Comparison of ENCODE assay signal across 15 cellular contexts in genomic region chr20:63982937-63983336, GRCh38. TPM values are rescaled to one million over a fixed set of nuclear protein-coding genes. Genes with fewer than 3 reads are reported as not detected.
DNase-seq lines count a peak whose midpoint lies in the region; ATAC-seq, FAIRE-seq and TF ChIP-seq lines count a peak whose summit lies in the region.
"Had no signal": no experiment of that assay in that cellular context is flagged by ENCODE, and none has a peak within 500 bp of the region (broad histone marks: within the 10 kb centered on the region; RNA-seq: fewer than 3 reads in every experiment).

No MANE protein-coding gene starts in this region.

- peaks cover 5 to 32% (median 19%) of the 10 kb centered on the region in 3 donors for H3K36me3 ChIP-seq in pancreas

- CTCF ChIA-PET in WTC11 (lab: Charles Lee): interaction anchor here (0.7 to 1.1 kb wide), 2 partner anchors 28 to 277 kb away, joined by 3 read pairs; no protein-coding TSS in a partner anchor

- no peak for ATAC-seq in stimulated activated naive CD8-positive, alpha-beta T cell treated with anti-CD3 and anti-CD28 coated beads, Interleukin-15, Interleukin-2, amounts not matched to agents 100 U/mL and 50 U/mL, for 24 hours
- ATAC-seq in WTC11 (no peak), HG02973 (IDR thresholded peaks at IDR 0.05; ENCODE audit: unreplicated experiment) (no peak), GM18520 (IDR thresholded peaks at IDR 0.05; ENCODE audit: unreplicated experiment) (no peak), pancreas (no peak)
- ATAC-seq: esophagus mucosa had no signal

- H3K4me1 ChIP-seq in pancreas: peaks cover 11 to 20% (median 11%) of the 10 kb centered on the region in 3 donors

- WGBS in pancreas, 2 donors: 87 to 88% methylated on average over 14 of the region's 14 CpGs

- intact Hi-C loops in pancreas (cut with DNase I): no loop called here

- peaks cover 44% of the 10 kb centered on the region for H3K4me1 Mint-ChIP-seq in stimulated activated naive CD8-positive, alpha-beta T cell treated with anti-CD3 and anti-CD28 coated beads, Interleukin-15, Interleukin-2, amounts not matched to agents 100 ng/mL and 50 ng/mL, for 24 hours (ENCODE audit: low read depth)
- H3K4me1 Mint-ChIP-seq in WTC11: peaks cover 21% of the 10 kb centered on the region
- H3K4me1 Mint-ChIP-seq in glutamatergic neuron (ENCODE audit: low read depth, unreplicated experiment): peaks cover 8% of the 10 kb centered on the region
- H3K4me1 Mint-ChIP-seq in type B pancreatic cell (ENCODE audit: unreplicated experiment): peaks cover 22% of the 10 kb centered on the region

- no peak for DNase-seq in stimulated activated naive CD8-positive, alpha-beta T cell treated with anti-CD3 and anti-CD28 coated beads, Interleukin-15, Interleukin-2, amounts not matched to agents 100 U/mL and 50 U/mL, for 24 hours
- DNase-seq in WTC11 (ENCODE audit: low spot score): no peak
- no peak for DNase-seq in glutamatergic neuron
- no peak for DNase-seq in type B pancreatic cell (ENCODE audit: extremely low spot score, unreplicated experiment)
- no peak for DNase-seq in pancreas
- DNase-seq: AML-193; EL; SIG-M5; stimulated activated CD4-positive, alpha-beta T cell treated with anti-CD3 and anti-CD28 coated beads, Interleukin-15, amount 100 ng/mL, for 24 hours had no signal

- POLR2A ChIA-PET in WTC11 (lab: Charles Lee): interaction anchor here (0.5 kb wide), 1 partner anchor 615 kb away, joined by 3 read pairs; no protein-coding TSS in a partner anchor

- H3K9me3 ChIP-seq in pancreas: no peaks in the 10 kb centered on the region
- H3K9me3 ChIP-seq: ascending aorta had no signal

- H3K4me3 ChIP-seq in pancreas: no peak overlapping the region

- TF ChIP-seq CTCF in WTC11 (IDR thresholded peaks at IDR 0.05) (no peak), glutamatergic neuron (IDR thresholded peaks at IDR 0.05; ENCODE audit: partially characterized antibody, unreplicated experiment) (no peak), type B pancreatic cell (conservative IDR thresholded peaks at IDR 0.05) (no peak), pancreas (IDR thresholded peaks at IDR 0.05) (no peak)

- H3K36me3 Mint-ChIP-seq in stimulated activated naive CD8-positive, alpha-beta T cell treated with anti-CD3 and anti-CD28 coated beads, Interleukin-15, Interleukin-2, amounts not matched to agents 100 ng/mL and 50 ng/mL, for 24 hours (ENCODE audit: low read depth): peaks cover 31% of the 10 kb centered on the region
- H3K36me3 Mint-ChIP-seq in WTC11 (peaks cover 32% of the 10 kb centered on the region), glutamatergic neuron (ENCODE audit: unreplicated experiment) (no peaks in the 10 kb centered on the region), type B pancreatic cell (peaks cover 14% of the 10 kb centered on the region)

- H3K27me3 ChIP-seq in pancreas: no peaks in the 10 kb centered on the region
- H3K27me3 ChIP-seq: ascending aorta had no signal

- no peak overlapping the region for H3K27ac ChIP-seq in pancreas
- H3K27ac ChIP-seq: ascending aorta had no signal

- H3K27ac Mint-ChIP-seq in stimulated activated naive CD8-positive, alpha-beta T cell treated with anti-CD3 and anti-CD28 coated beads, Interleukin-15, Interleukin-2, amounts not matched to agents 100 ng/mL and 50 ng/mL, for 24 hours: peak overlapping the region; percentile 63
- H3K27ac Mint-ChIP-seq in WTC11: peak overlapping the region; percentile 46; the same call in 1 of the 2 replicates
- H3K27ac Mint-ChIP-seq in glutamatergic neuron (ENCODE audit: unreplicated experiment): no peak overlapping the region
- peak overlapping the region; percentile 19 for H3K27ac Mint-ChIP-seq in type B pancreatic cell
- H3K27ac Mint-ChIP-seq: dendritic cell treated with granulocyte-macrophage colony-stimulating factor and Interleukin-4, amounts not matched to agents 40 ng/mL and 50 ng/mL, for 4 days had no signal

- H3K27me3 Mint-ChIP-seq in stimulated activated naive CD8-positive, alpha-beta T cell treated with anti-CD3 and anti-CD28 coated beads, Interleukin-15, Interleukin-2, amounts not matched to agents 100 ng/mL and 50 ng/mL, for 24 hours: no peaks in the 10 kb centered on the region
- H3K27me3 Mint-ChIP-seq in WTC11 (ENCODE audit: low read depth) (peaks cover 7% of the 10 kb centered on the region), glutamatergic neuron (ENCODE audit: unreplicated experiment) (peaks cover 7% of the 10 kb centered on the region), type B pancreatic cell (peaks cover 6% of the 10 kb centered on the region)
- H3K27me3 Mint-ChIP-seq: dendritic cell treated with granulocyte-macrophage colony-stimulating factor and Interleukin-4, amounts not matched to agents 40 ng/mL and 50 ng/mL, for 4 days had no signal

- H3K4me3 Mint-ChIP-seq in stimulated activated naive CD8-positive, alpha-beta T cell treated with anti-CD3 and anti-CD28 coated beads, Interleukin-15, Interleukin-2, amounts not matched to agents 100 ng/mL and 50 ng/mL, for 24 hours: peak overlapping the region; percentile 33
- H3K4me3 Mint-ChIP-seq in WTC11: peak overlapping the region; percentile 94
- H3K4me3 Mint-ChIP-seq in glutamatergic neuron (ENCODE audit: unreplicated experiment): peak overlapping the region; percentile 9
- H3K4me3 Mint-ChIP-seq in type B pancreatic cell: peak overlapping the region; percentile 68
- H3K4me3 Mint-ChIP-seq: dendritic cell treated with granulocyte-macrophage colony-stimulating factor and Interleukin-4, amounts not matched to agents 40 ng/mL and 50 ng/mL, for 4 days had no signal

- no peaks in the 10 kb centered on the region for H3K9me3 Mint-ChIP-seq in stimulated activated naive CD8-positive, alpha-beta T cell treated with anti-CD3 and anti-CD28 coated beads, Interleukin-15, Interleukin-2, amounts not matched to agents 100 ng/mL and 50 ng/mL, for 24 hours
- H3K9me3 Mint-ChIP-seq in WTC11: no peaks in the 10 kb centered on the region
- H3K9me3 Mint-ChIP-seq in glutamatergic neuron (ENCODE audit: unreplicated experiment): peaks cover 4% of the 10 kb centered on the region
- H3K9me3 Mint-ChIP-seq in type B pancreatic cell: no peaks in the 10 kb centered on the region
- H3K9me3 Mint-ChIP-seq: dendritic cell treated with granulocyte-macrophage colony-stimulating factor and Interleukin-4, amounts not matched to agents 40 ng/mL and 50 ng/mL, for 4 days had no signal

- no peak for FAIRE-seq in pancreas (lab: Jason Lieb, UNC)

TF ChIP-seq in WTC11, 78 proteins besides CTCF, POLR2A, EP300 and RAD21 (continues in another document):
- TF ChIP-seq GTF2I (CRISPR knock-in tag; conservative IDR thresholded peaks at IDR 0.05) (no peak), PRRX2 (CRISPR knock-in tag; IDR thresholded peaks at IDR 0.05) (no peak), MLX (CRISPR knock-in tag; IDR thresholded peaks at IDR 0.05) (no peak), IRF1 (CRISPR knock-in tag; IDR thresholded peaks at IDR 0.05) (no peak), GRHL2 (CRISPR knock-in tag; IDR thresholded peaks at IDR 0.05; ENCODE audit: insufficient replicate concordance, severe bottlenecking) (no peak), FOXK1 (CRISPR knock-in tag; IDR thresholded peaks at IDR 0.05) (no peak), ERG (CRISPR knock-in tag; IDR thresholded peaks at IDR 0.05) (no peak), ZNF121 (CRISPR knock-in tag; IDR thresholded peaks at IDR 0.05) (no peak)

RNA-seq across cellular contexts. Expression of gene PRPF6, which starts 2.0 kb away (rescaled TPM):
- total RNA-seq in WTC11 (2021): 79.4 to 84.6 TPM (median 80.5 TPM) in 3 replicates
- 60.9 TPM for total RNA-seq in glutamatergic neuron (ENCODE audit: unreplicated experiment)
- total RNA-seq in type B pancreatic cell (ENCODE audit: low replicate concordance): 64.3 and 67.9 TPM in 2 replicates
- total RNA-seq in pancreas: 10 to 100 TPM; 27.2 to 39.4 (median 32.2) TPM
- polyA plus RNA-seq in pancreas: 10 to 100 TPM; 35.7 to 49.2 TPM

RNA-seq across cellular contexts. Expression of gene SAMD10, which starts 3.5 kb away (rescaled TPM):
- total RNA-seq in WTC11 (2021): 4.6 to 6.2 TPM (median 4.8 TPM) in 3 replicates
- 3.1 TPM for total RNA-seq in glutamatergic neuron (ENCODE audit: unreplicated experiment)
- total RNA-seq in type B pancreatic cell (ENCODE audit: low replicate concordance): 7.4 and 16.9 TPM in 2 replicates
- total RNA-seq in pancreas: 1 to 10 TPM; 1.3 to 5.2 (median 3.1) TPM
- 1 to 10 TPM; 5.6 to 7.3 TPM for polyA plus RNA-seq in pancreas
- total RNA-seq: ascending aorta had no signal

RNA-seq across cellular contexts. Expression of gene ZNF512B, which starts 13.2 kb away (rescaled TPM):
- total RNA-seq in WTC11 (2021) (19.9 to 23.3 TPM (median 20.5 TPM) in 3 replicates), glutamatergic neuron (ENCODE audit: unreplicated experiment) (32.2 TPM), type B pancreatic cell (ENCODE audit: low replicate concordance) (34.7 and 40.8 TPM in 2 replicates), pancreas (10 to 100 TPM in 3 of 6 donors, 1 to 10 TPM in 3; 8.5 to 12.8 (median 9.8) TPM)
- 10 to 100 TPM; 12.8 to 22.0 TPM for polyA plus RNA-seq in pancreas

RNA-seq across cellular contexts. Expression of gene UCKL1, which starts 26.7 kb away (rescaled TPM):
- total RNA-seq in WTC11 (2021) (46.8 to 51.2 TPM (median 48.0 TPM) in 3 replicates), glutamatergic neuron (ENCODE audit: unreplicated experiment) (130 TPM), type B pancreatic cell (ENCODE audit: low replicate concordance) (44.1 and 49.7 TPM in 2 replicates), pancreas (10 to 100 TPM; 13.9 to 23.1 (median 17.2) TPM)
- polyA plus RNA-seq in pancreas: 10 to 100 TPM; 67.8 to 84.7 TPM

RNA-seq across cellular contexts. Expression of gene C20orf204, which starts 53.0 kb away (rescaled TPM):
- total RNA-seq in WTC11 (2021) (1.6 to 2.4 TPM (median 2.1 TPM) in 3 replicates), glutamatergic neuron (ENCODE audit: unreplicated experiment) (3.9 TPM), type B pancreatic cell (ENCODE audit: low replicate concordance) (3.0 and 7.4 TPM in 2 replicates), pancreas (1 to 10 TPM in 1 of 6 donors, under 1 TPM in 5; 0.31 to 1.0 (median 0.70) TPM)
- polyA plus RNA-seq in pancreas: 1 to 10 TPM; 2.4 to 3.7 TPM
- total RNA-seq: ascending aorta had no signal

Comparison
In these comparisons a context has a peak if more than half of its experiments do, and no peak if none do; other contexts are left out.
1. H3K4me3 Mint-ChIP-seq: peak in every context shown above with its lines; median percentile 94 in WTC11; 68 in type B pancreatic cell; 33 in stimulated activated naive CD8-positive, alpha-beta T cell treated with anti-CD3 and anti-CD28 coated beads, Interleukin-15, Interleukin-2, amounts not matched to agents 100 ng/mL and 50 ng/mL, for 24 hours; 9 in glutamatergic neuron.